ENCODE assay signal across 8 cellular contexts in the genomic region with DNA sequence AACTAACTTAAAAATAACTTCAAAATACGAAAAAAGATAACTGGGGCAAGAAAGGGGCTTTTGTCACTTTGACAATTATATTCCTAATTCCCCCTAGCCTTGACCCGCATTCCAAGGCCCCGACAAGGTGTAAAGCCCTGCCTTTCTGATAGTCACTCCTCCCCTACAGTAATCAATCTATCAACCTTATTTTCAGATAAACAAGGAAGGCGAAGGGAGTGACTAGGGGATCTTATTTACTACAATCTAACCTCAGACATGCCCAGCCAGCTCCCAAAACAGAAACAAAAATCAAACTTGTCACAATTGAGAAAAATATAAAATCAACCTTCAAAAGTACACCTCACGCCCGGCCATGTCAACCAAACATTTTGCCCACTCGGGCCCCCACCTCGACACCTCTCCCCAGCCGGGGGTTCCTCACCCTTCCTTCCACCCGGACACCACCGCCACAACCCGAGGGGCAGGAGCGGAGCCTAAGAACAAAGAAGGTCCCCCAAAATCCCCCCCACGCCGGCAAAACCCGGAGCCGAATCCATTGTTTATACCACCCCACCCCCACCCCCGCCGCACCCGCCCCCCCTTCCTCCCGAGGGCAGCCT. TPM values are rescaled to one million over a fixed set of nuclear protein-coding genes. Genes with fewer than 3 reads are reported as not detected.
DNase-seq lines count a peak whose midpoint lies in the region; ATAC-seq and TF ChIP-seq lines count a peak whose summit lies in the region.

No MANE protein-coding gene starts in this region.

- H3K4me2 ChIP-seq in DOHH2 (ENCODE audit: low read length) = peak overlapping the region; percentile 94
- H3K4me2 ChIP-seq in osteoblast (ENCODE audit: insufficient read depth, low read length) = peak overlapping the region; percentile 75

- no peaks in the 10 kb centered on the region; the same call in 1 of the 2 replicates for H3F3A ChIP-seq in DOHH2 (ENCODE audit: control insufficient read depth, insufficient read depth)

- DNase-seq in SJSA1 (ENCODE audit: low read depth in 1 of 2, low spot score in 2 of 2) = no peak
- peak; percentile 57 to 68 for DNase-seq in erythroblast (lab: John Stamatoyannopoulos, UW)
- no peak for DNase-seq in osteoblast (ENCODE audit: insufficient read length, low spot score, missing footprints)
- DNase-seq in hepatic stellate cell (ENCODE audit: low spot score) = no peak
- no peak for DNase-seq in NCI-H187 (lab: John Stamatoyannopoulos, UW)

- no peak for TF ChIP-seq POLR2A in erythroblast (IDR thresholded peaks at IDR 0.05; ENCODE audit: low read length)

- H3K36me3 ChIP-seq in DOHH2 (ENCODE audit: control insufficient read depth, low read length) (peaks cover 11% of the 10 kb centered on the region), SJSA1 (peaks cover 23% of the 10 kb centered on the region), osteoblast (ENCODE audit: insufficient read depth, low read length) (peaks cover 25% of the 10 kb centered on the region)

- H3K9me3 ChIP-seq in DOHH2 (ENCODE audit: control insufficient read depth, insufficient read depth, low read length) (no peaks in the 10 kb centered on the region), SJSA1 (replicated peaks) (no peaks in the 10 kb centered on the region), osteoblast (ENCODE audit: low read depth, low read length) (no peaks in the 10 kb centered on the region)

- no peaks in the 10 kb centered on the region for H3K27me3 ChIP-seq in DOHH2 (ENCODE audit: control insufficient read depth, low read length)
- no peaks in the 10 kb centered on the region for H3K27me3 ChIP-seq in SJSA1 (replicated peaks)
- no peaks in the 10 kb centered on the region for H3K27me3 ChIP-seq in osteoblast (ENCODE audit: insufficient read depth, low read length)

- H3K79me2 ChIP-seq in DOHH2 (ENCODE audit: control insufficient read depth, low read length) (peaks cover 6% of the 10 kb centered on the region), osteoblast (ENCODE audit: insufficient read depth, low read length) (peaks cover 48% of the 10 kb centered on the region)

- no peak for TF ChIP-seq CTCF in DOHH2 (IDR thresholded peaks at IDR 0.05; ENCODE audit: low read depth, low read length, poor library complexity, severe bottlenecking)
- TF ChIP-seq CTCF in osteoblast (IDR thresholded peaks at IDR 0.05; ENCODE audit: extremely low read depth, low read depth, low read length) = no peak

- peak overlapping the region; percentile 70 for H2AFZ ChIP-seq in osteoblast (ENCODE audit: low read length)

- no peaks in the 10 kb centered on the region for H3K9me2 ChIP-seq in DOHH2 (replicated peaks; ENCODE audit: control insufficient read depth, low read length)

- H3K4me1 ChIP-seq in DOHH2 (ENCODE audit: control insufficient read depth, low read length) = peaks cover 16% of the 10 kb centered on the region
- H3K4me1 ChIP-seq in SJSA1 (replicated peaks) = 0 out of 2 replicates have a peak, but pooled peaks cover 8% of the 10 kb centered on the region
- H3K4me1 ChIP-seq in osteoblast (ENCODE audit: insufficient read depth, low read length) = peaks cover 7% of the 10 kb centered on the region

- H4K20me1 ChIP-seq in DOHH2 (ENCODE audit: control insufficient read depth, insufficient read depth, low read depth, low read length) = no peaks in the 10 kb centered on the region
- peaks cover 22% of the 10 kb centered on the region for H4K20me1 ChIP-seq in osteoblast (ENCODE audit: insufficient read depth, low read length)

- no peak for ATAC-seq in HG03521 (IDR thresholded peaks at IDR 0.05; ENCODE audit: unreplicated experiment)
- ATAC-seq in GM19452 (IDR thresholded peaks at IDR 0.05; ENCODE audit: unreplicated experiment) = no peak

- H3K4me3 ChIP-seq in DOHH2 (ENCODE audit: low read length) = peak overlapping the region; percentile 93
- peak overlapping the region; percentile 69 for H3K4me3 ChIP-seq in SJSA1
- peak overlapping the region; percentile 82 for H3K4me3 ChIP-seq in osteoblast (ENCODE audit: insufficient read depth, low read length)

- H3K27ac ChIP-seq in DOHH2 (ENCODE audit: low read depth, low read length) (no peak overlapping the region), SJSA1 (peak overlapping the region; percentile 58), osteoblast (ENCODE audit: low read depth, low read length) (peak overlapping the region; percentile 37)

RNA-seq across cellular contexts. Expression of a gene that starts 0.6 kb away (rescaled TPM):
- total RNA-seq in SJSA1 (2014; rRNA removed; shearing (Covaris generic)) = 3.7 and 6.6 TPM in 2 replicates
- total RNA-seq in osteoblast = 30.8 and 38.0 TPM in 2 replicates

RNA-seq across cellular contexts. Expression of a gene that starts 32.0 kb away (rescaled TPM):
- total RNA-seq in SJSA1 (2014; rRNA removed; shearing (Covaris generic)) = 30.0 and 31.8 TPM in 2 replicates
- total RNA-seq in osteoblast = 32.9 and 33.6 TPM in 2 replicates

Comparison
In these comparisons a context has a peak if more than half of its experiments do, and no peak if none do; other contexts are left out.
1. DNase-seq: peak in erythroblast (2 of 2); none in SJSA1 (0 of 2), osteoblast (single experiment), hepatic stellate cell (single experiment) and NCI-H187 (0 of 2).
2. Peak in every context shown above with its lines, with median percentiles within 50 percentile points of each other: H3K4me3 ChIP-seq.